In genomic region chr9:90188656-90189055, GRCh38 we compare ENCODE assay signal across 19 cellular contexts.
DNase-seq lines count a peak whose midpoint lies in the region; ATAC-seq, FAIRE-seq and TF ChIP-seq lines count a peak whose summit lies in the region.
"Had no signal": no experiment of that assay in that cellular context is flagged by ENCODE, and none has a peak within 500 bp of the region (broad histone marks: within the 10 kb centered on the region; RNA-seq: fewer than 3 reads in every experiment).

No MANE protein-coding gene starts in this region.

- POLR2A ChIA-PET in GM12878 (lab: Charles Lee): no interaction called here
- POLR2A ChIA-PET in activated CD4-positive, alpha-beta T cell treated with anti-CD3 and anti-CD28 coated beads, Interleukin-2, amount 10 ng/mL, durations not matched to agents 7 days and 5 days (lab: Charles Lee): no interaction called here

- DNase-seq in Kasumi-1 (lab: John Stamatoyannopoulos, UW) (peak; percentile 40 to 63), GM12878 (ENCODE audit: low read depth, low spot score) (no peak), smooth muscle cell (lab: John Stamatoyannopoulos, UW; ENCODE audit: unreplicated experiment) (no peak), GM20000 (ENCODE audit: low spot score) (no peak), NCI-H1105 treated with DMSO at 0.1 percent for 48 hours (lab: John Stamatoyannopoulos, UW) (no peak)
- DNase-seq in activated CD4-positive, alpha-beta T cell treated with anti-CD3 and anti-CD28 coated beads, Interleukin-2, amount 10 ng/mL, durations not matched to agents 7 days and 5 days: no peak
- DNase-seq: activated gamma-delta T cell, dorsolateral prefrontal cortex, foreskin keratinocyte, GOT3, islet precursor cell, lower lobe of right lung, NCI-H1092, NCI-H526, SHP77 treated with DMSO at 0.1 percent for 48 hours had no signal

- H3K9me3 Mint-ChIP-seq in activated CD4-positive, alpha-beta T cell treated with anti-CD3 and anti-CD28 coated beads, Interleukin-2, amount 10 ng/mL, durations not matched to agents 7 days and 5 days: peaks cover 17% of the 10 kb centered on the region
- H3K9me3 Mint-ChIP-seq: T-helper 1 cell treated with Interleukin-12 subunit alpha and Interleukin-12 subunit beta and Interleukin-4 antibody, amounts not matched to agents 30 μg/mL and 1 μg/mL, for 36 hours had no signal

- in situ Hi-C loops in GM12878 (cut with MboI): no loop called here

- ATAC-seq in GM18498 (IDR thresholded peaks at IDR 0.05; ENCODE audit: unreplicated experiment): peak; percentile 53
- ATAC-seq in GM21423 (IDR thresholded peaks at IDR 0.05; ENCODE audit: unreplicated experiment): peak; percentile 31
- ATAC-seq in GM12878: no peak
- ATAC-seq: foreskin keratinocyte had no signal

- H3K4me1 ChIP-seq in GM12878 (ENCODE audit: control insufficient read depth, insufficient read depth, low read length): peaks cover 4% of the 10 kb centered on the region; the same call in 1 of the 2 replicates
- no peaks in the 10 kb centered on the region for H3K4me1 ChIP-seq in smooth muscle cell (ENCODE audit: low read depth)
- H3K4me1 ChIP-seq: foreskin keratinocyte, lower lobe of right lung, right atrium auricular region had no signal

- WGBS in GM12878 (ENCODE audit: insufficient coverage, insufficient replicate concordance, low lambda C conversion rate, missing lambda C conversion rate): 29% methylated on average over 2 of the region's 2 CpGs
- 72% methylated on average over 2 of the region's 2 CpGs for WGBS in smooth muscle cell (ENCODE audit: low lambda C conversion rate)

- CTCF ChIA-PET in GM12878 (lab: Yijun Ruan, JAX): no interaction called here
- CTCF ChIA-PET in activated CD4-positive, alpha-beta T cell treated with anti-CD3 and anti-CD28 coated beads, Interleukin-2, amount 10 ng/mL, durations not matched to agents 7 days and 5 days (lab: Charles Lee): no interaction called here

- peak overlapping the region; percentile 7; the same call in 1 of the 2 replicates for H3K4me3 ChIP-seq in GM12878
- H3K4me3 ChIP-seq in smooth muscle cell: no peak overlapping the region
- H3K4me3 ChIP-seq: dorsolateral prefrontal cortex, lower lobe of right lung, right atrium auricular region had no signal

- no peaks in the 10 kb centered on the region for H3K36me3 ChIP-seq in GM12878 (ENCODE audit: control insufficient read depth in 2 of 2, insufficient read depth in 2 of 2, low read length in 1 of 2)
- H3K36me3 ChIP-seq in smooth muscle cell (ENCODE audit: low read depth): no peaks in the 10 kb centered on the region
- H3K36me3 ChIP-seq: lower lobe of right lung, right atrium auricular region had no signal

- peak overlapping the region; percentile 51 for H3K4me2 ChIP-seq in GM12878 (ENCODE audit: control insufficient read depth, insufficient read depth)
- H3K4me2 ChIP-seq in smooth muscle cell: no peak overlapping the region

- no TSS peak for BruUV-seq in GM12878 (replicated peaks; lab: Mats Ljungman, UMichigan)

- RAD21 ChIA-PET in GM12878 (lab: Charles Lee; ENCODE audit: unreplicated experiment): no interaction called here

- no peak for TF ChIP-seq RAD21 in GM12878 (IDR thresholded peaks at IDR 0.05; ENCODE audit: insufficient read depth, low read depth, low read length)

- SMC1A ChIA-PET in GM12878 (lab: Charles Lee; ENCODE audit: uncharacterized antibody, unreplicated experiment): no interaction called here

- no peaks in the 10 kb centered on the region; the same call in 1 of the 3 replicates for H3K9me3 ChIP-seq in GM12878 (replicated peaks; ENCODE audit: control insufficient read depth, insufficient read depth, low read length)
- H3K9me3 ChIP-seq in smooth muscle cell (replicated peaks; ENCODE audit: low read depth): no peaks in the 10 kb centered on the region
- H3K9me3 ChIP-seq: lower lobe of right lung, right atrium auricular region had no signal

- no peak for TF ChIP-seq POLR2A in GM12878 (IDR thresholded peaks at IDR 0.05; ENCODE audit: low read depth, low read length)

- H3K27me3 Mint-ChIP-seq in activated CD4-positive, alpha-beta T cell treated with anti-CD3 and anti-CD28 coated beads, Interleukin-2, amount 10 ng/mL, durations not matched to agents 7 days and 5 days: peaks cover 17% of the 10 kb centered on the region

- intact Hi-C loops in GM12878 (cut with micrococcal nuclease; ENCODE audit: unreplicated experiment): no loop called here

- H3K27ac ChIP-seq in GM12878 (ENCODE audit: control insufficient read depth, insufficient read depth) (no peak overlapping the region), smooth muscle cell (ENCODE audit: low read depth) (no peak overlapping the region)
- H3K27ac ChIP-seq: dorsolateral prefrontal cortex, foreskin keratinocyte, lower lobe of right lung, right atrium auricular region had no signal

- H3K4me1 Mint-ChIP-seq in activated CD4-positive, alpha-beta T cell treated with anti-CD3 and anti-CD28 coated beads, Interleukin-2, amount 10 ng/mL, durations not matched to agents 7 days and 5 days: peaks cover 39% of the 10 kb centered on the region

- TF ChIP-seq EP300 in GM12878 (IDR thresholded peaks at IDR 0.05; ENCODE audit: borderline replicate concordance in 1 of 2, control insufficient read depth in 1 of 2, low read depth in 2 of 2, low read length in 2 of 2): no peak

- no peaks in the 10 kb centered on the region for H4K20me1 ChIP-seq in GM12878 (ENCODE audit: control insufficient read depth, insufficient read depth)
- no peaks in the 10 kb centered on the region for H4K20me1 ChIP-seq in smooth muscle cell (ENCODE audit: low read depth)

- H3K9ac ChIP-seq in GM12878 (ENCODE audit: control insufficient read depth, insufficient read depth, low read length): no peak overlapping the region
- H3K9ac ChIP-seq in smooth muscle cell (ENCODE audit: low read depth): no peak overlapping the region

- TF ChIP-seq CTCF in GM12878 (IDR thresholded peaks at IDR 0.05 in 2 of 3, conservative IDR thresholded peaks at IDR 0.05 in 1 of 3; ENCODE audit: control insufficient read depth in 2 of 3, extremely low read depth in 1 of 3, insufficient read depth in 1 of 3, low read depth in 3 of 3, low read length in 3 of 3): no peak
- no peak for TF ChIP-seq CTCF in smooth muscle cell (IDR thresholded peaks at IDR 0.05; ENCODE audit: borderline replicate concordance, insufficient read depth, poor library complexity, severe bottlenecking)
- TF ChIP-seq CTCF in GM20000 (IDR thresholded peaks at IDR 0.05; ENCODE audit: extremely low read depth, missing control alignments): no peak

- H3K79me2 ChIP-seq in GM12878 (ENCODE audit: control insufficient read depth, insufficient read depth, low read length) (no peaks in the 10 kb centered on the region), smooth muscle cell (ENCODE audit: low read depth) (no peaks in the 10 kb centered on the region)

- no peak overlapping the region for H3K4me3 Mint-ChIP-seq in activated CD4-positive, alpha-beta T cell treated with anti-CD3 and anti-CD28 coated beads, Interleukin-2, amount 10 ng/mL, durations not matched to agents 7 days and 5 days
- H3K4me3 Mint-ChIP-seq: T-helper 1 cell treated with Interleukin-12 subunit alpha and Interleukin-12 subunit beta and Interleukin-4 antibody, amounts not matched to agents 30 μg/mL and 1 μg/mL, for 36 hours had no signal

- no peak for FAIRE-seq in GM12878 (lab: Jason Lieb, UNC)

- H3K36me3 Mint-ChIP-seq in activated CD4-positive, alpha-beta T cell treated with anti-CD3 and anti-CD28 coated beads, Interleukin-2, amount 10 ng/mL, durations not matched to agents 7 days and 5 days (ENCODE audit: low read depth): peaks cover 6% of the 10 kb centered on the region

- H3K27me3 ChIP-seq in GM12878 (replicated peaks in 1 of 2; ENCODE audit: control insufficient read depth in 2 of 2, insufficient read depth in 2 of 2, low read length in 1 of 2) (no peaks in the 10 kb centered on the region), smooth muscle cell (ENCODE audit: low read depth) (peaks cover 21% of the 10 kb centered on the region)
- H3K27me3 ChIP-seq: foreskin keratinocyte, right atrium auricular region had no signal

- no peaks in the 10 kb centered on the region for H3F3A ChIP-seq in smooth muscle cell (ENCODE audit: low read depth)

- H2AFZ ChIP-seq in GM12878 (ENCODE audit: control insufficient read depth, low read depth, low read length) (no peak overlapping the region), smooth muscle cell (ENCODE audit: low read depth) (no peak overlapping the region)

- no peak overlapping the region for H3K27ac Mint-ChIP-seq in activated CD4-positive, alpha-beta T cell treated with anti-CD3 and anti-CD28 coated beads, Interleukin-2, amount 10 ng/mL, durations not matched to agents 7 days and 5 days
- H3K27ac Mint-ChIP-seq: T-helper 1 cell treated with Interleukin-12 subunit alpha and Interleukin-12 subunit beta and Interleukin-4 antibody, amounts not matched to agents 30 μg/mL and 1 μg/mL, for 36 hours had no signal

TF ChIP-seq in GM12878, 131 proteins besides CTCF, POLR2A, EP300 and RAD21 (continues in another document):
- no peak for TF ChIP-seq ZNF217 (IDR thresholded peaks at IDR 0.05)
- no peak for TF ChIP-seq SKIL (IDR thresholded peaks at IDR 0.05; ENCODE audit: low read depth, poor library complexity, severe bottlenecking)

Comparison
In these comparisons a context has a peak if more than half of its experiments do, and no peak if none do; other contexts are left out.
1. DNase-seq: peak in Kasumi-1 (2 of 2); none in GM12878 (single experiment), smooth muscle cell (single experiment), GM20000 (single experiment), activated CD4-positive, alpha-beta T cell treated with anti-CD3 and anti-CD28 coated beads, Interleukin-2, amount 10 ng/mL, durations not matched to agents 7 days and 5 days (single experiment) and NCI-H1105 treated with DMSO at 0.1 percent for 48 hours (single experiment).